In genomic region chr17:4304417-4305027, GRCh38 we compare ENCODE assay signal across 8 cellular contexts. TPM values are rescaled to one million over a fixed set of nuclear protein-coding genes. Genes with fewer than 3 reads are reported as not detected.
DNase-seq lines count a peak whose midpoint lies in the region; ATAC-seq and TF ChIP-seq lines count a peak whose summit lies in the region.

No MANE protein-coding gene starts in this region.

- H3K4me1 Mint-ChIP-seq in stimulated activated naive B cell treated with anti-CD40 and anti-IgM and Interleukin-4, amounts not matched to agents 10 μg/mL and 1 μg/mL and 100 μg/mL, for 72 hours, result peaks cover 9 to 14% of the 10 kb centered on the region in 2 donors

- no peaks in the 10 kb centered on the region for H3K9me3 ChIP-seq in mesenchymal stem cell (ENCODE audit: control insufficient read depth, low read length)

- no peak overlapping the region for H2BK15ac ChIP-seq in mesenchymal stem cell (ENCODE audit: low read depth, poor library complexity, severe bottlenecking)

- no peak overlapping the region for H2BK12ac ChIP-seq in mesenchymal stem cell (ENCODE audit: low read length in 2 of 2)

- H3K27ac ChIP-seq in dorsolateral prefrontal cortex (peak overlapping the region in 27 of 59 donors; percentile 2 to 69 (median 27)), mesenchymal stem cell (ENCODE audit: low read length, poor library complexity, severe bottlenecking) (no peak overlapping the region)

- H3K4me3 ChIP-seq in dorsolateral prefrontal cortex (no peak overlapping the region), mesenchymal stem cell (ENCODE audit: insufficient read depth in 1 of 2, low read depth in 1 of 2, low read length in 2 of 2) (no peak overlapping the region)

- H2AFZ ChIP-seq in mesenchymal stem cell (ENCODE audit: low read depth, low read length), result no peak overlapping the region

- no peak overlapping the region for H3K14ac ChIP-seq in mesenchymal stem cell (ENCODE audit: low read length in 2 of 2)

- H3K27me3 ChIP-seq in dorsolateral prefrontal cortex, result no peaks in the 10 kb centered on the region
- no peaks in the 10 kb centered on the region for H3K27me3 ChIP-seq in mesenchymal stem cell (ENCODE audit: control insufficient read depth in 1 of 2, insufficient read depth in 1 of 2, low read length in 2 of 2)

- peak; percentile 5 to 28 for DNase-seq in NCI-H2081 (lab: John Stamatoyannopoulos, UW)
- DNase-seq in NCI-H2081 treated with DMSO at 0.1 percent for 48 hours (lab: John Stamatoyannopoulos, UW), result no peak
- peak; percentile 22 for DNase-seq in NCI-H146 treated with DMSO at 0.1 percent for 48 hours (lab: John Stamatoyannopoulos, UW; ENCODE audit: unreplicated experiment)
- peak; percentile 35 for DNase-seq in activated CD4-positive, CD25-positive, alpha-beta regulatory T cell treated with anti-CD3 and anti-CD28 coated beads, Interleukin-2, amount 50 U/mL, for 16 hours (ENCODE audit: low read depth, low spot score)
- peak in 3 of 10 donors; percentile 37 to 71 (median 50) for DNase-seq in dorsolateral prefrontal cortex
- DNase-seq in mesenchymal stem cell, result peak; percentile 66
- peak; percentile 3 for DNase-seq in stimulated activated naive B cell treated with anti-CD40 and anti-IgM and Interleukin-4, amounts not matched to agents 10 μg/mL and 1 μg/mL and 100 μg/mL, for 72 hours

- H4K91ac ChIP-seq in mesenchymal stem cell (ENCODE audit: low read length), result no peak overlapping the region

- H3K79me1 ChIP-seq in mesenchymal stem cell (replicated peaks; ENCODE audit: low read length, poor library complexity, severe bottlenecking), result peaks cover 18% of the 10 kb centered on the region

- no peak overlapping the region for H3K4me2 ChIP-seq in mesenchymal stem cell (ENCODE audit: low read length, poor library complexity, severe bottlenecking)

- intact Hi-C loops in dorsolateral prefrontal cortex (cut with DNase I), result loop anchor here (2.0 to 5.0 kb wide), 4 partner anchors 40 to 90 kb away; partner anchors contain the start of gene UBE2G1 (in 1 of the 2)

- peaks cover 4% of the 10 kb centered on the region for H3K4me1 ChIP-seq in mesenchymal stem cell (ENCODE audit: control insufficient read depth, insufficient read depth, low read depth, low read length)

- no peaks in the 10 kb centered on the region for H3K9me3 Mint-ChIP-seq in stimulated activated naive B cell treated with anti-CD40 and anti-IgM and Interleukin-4, amounts not matched to agents 10 μg/mL and 1 μg/mL and 100 μg/mL, for 72 hours

- H3K36me3 Mint-ChIP-seq in stimulated activated naive B cell treated with anti-CD40 and anti-IgM and Interleukin-4, amounts not matched to agents 10 μg/mL and 1 μg/mL and 100 μg/mL, for 72 hours, result peaks cover 16 to 30% of the 10 kb centered on the region in 2 donors

- H3K9ac ChIP-seq in mesenchymal stem cell (ENCODE audit: low read length), result no peak overlapping the region

- no peak overlapping the region for H3K27ac Mint-ChIP-seq in stimulated activated naive B cell treated with anti-CD40 and anti-IgM and Interleukin-4, amounts not matched to agents 10 μg/mL and 1 μg/mL and 100 μg/mL, for 72 hours

- peaks cover 12 to 51% of the 10 kb centered on the region in 2 experiments for H3K36me3 ChIP-seq in mesenchymal stem cell (ENCODE audit: control insufficient read depth in 1 of 2, insufficient read depth in 2 of 2, low read depth in 1 of 2, low read length in 2 of 2)

- H3K4ac ChIP-seq in mesenchymal stem cell (ENCODE audit: low read depth in 1 of 2, low read length in 2 of 2), result no peak overlapping the region

- 67% methylated on average over 5 of the region's 6 CpGs for WGBS in mesenchymal stem cell

- H4K8ac ChIP-seq in mesenchymal stem cell (ENCODE audit: low read length), result no peak overlapping the region

- no peaks in the 10 kb centered on the region for H3K27me3 Mint-ChIP-seq in stimulated activated naive B cell treated with anti-CD40 and anti-IgM and Interleukin-4, amounts not matched to agents 10 μg/mL and 1 μg/mL and 100 μg/mL, for 72 hours

- peak; percentile 50 to 91 (median 72) for TF ChIP-seq CTCF in dorsolateral prefrontal cortex (IDR thresholded peaks at IDR 0.05 in 54 of 56, conservative IDR thresholded peaks at IDR 0.05 in 2 of 56; ENCODE audit: low read depth in 1 of 56, partially characterized antibody in 56 of 56)

- H2BK120ac ChIP-seq in mesenchymal stem cell (ENCODE audit: low read depth, low read length), result no peak overlapping the region

- no peak overlapping the region for H3K18ac ChIP-seq in mesenchymal stem cell (ENCODE audit: low read depth in 1 of 2, low read length in 2 of 2)

- peak; percentile 83 to 89 for ATAC-seq in stimulated activated naive B cell treated with anti-CD40 and anti-IgM and Interleukin-4, amounts not matched to agents 10 μg/mL and 1 μg/mL and 100 μg/mL, for 72 hours (replicated peaks)
- no peak for ATAC-seq in GM21723 (IDR thresholded peaks at IDR 0.05; ENCODE audit: unreplicated experiment)

- H2BK5ac ChIP-seq in mesenchymal stem cell (ENCODE audit: low read depth, low read length, poor library complexity, severe bottlenecking), result no peak overlapping the region

- no peak overlapping the region for H3K4me3 Mint-ChIP-seq in stimulated activated naive B cell treated with anti-CD40 and anti-IgM and Interleukin-4, amounts not matched to agents 10 μg/mL and 1 μg/mL and 100 μg/mL, for 72 hours

- no peak overlapping the region for H2AK5ac ChIP-seq in mesenchymal stem cell (ENCODE audit: low read length, severe bottlenecking)

- no peak overlapping the region for H3K23ac ChIP-seq in mesenchymal stem cell (ENCODE audit: low read length in 2 of 2)

RNA-seq across cellular contexts. Expression of gene ANKFY1, which starts 40.7 kb away (rescaled TPM):
- total RNA-seq in dorsolateral prefrontal cortex, result 100 to 1,000 TPM in 7 of 120 experiments, 10 to 100 TPM in 113; 46.8 to 109 (median 81.7) TPM
- 19.7 TPM for polyA plus RNA-seq in mesenchymal stem cell (2013, experiment 1 of 2)
- 18.8 TPM for polyA plus RNA-seq in mesenchymal stem cell (2013, experiment 2 of 2)
